ENCODE assay signal across 26 cellular contexts in genomic region chr4:128550060-128550459, GRCh38.
DNase-seq lines count a peak whose midpoint lies in the region; ATAC-seq and TF ChIP-seq lines count a peak whose summit lies in the region.
"Had no signal": no experiment of that assay in that cellular context is flagged by ENCODE, and none has a peak within 500 bp of the region (broad histone marks: within the 10 kb centered on the region; RNA-seq: fewer than 3 reads in every experiment).

No MANE protein-coding gene starts in this region.

- no peak overlapping the region for H2AFZ ChIP-seq in smooth muscle cell (ENCODE audit: low read depth)

- H3K27ac ChIP-seq in smooth muscle cell (ENCODE audit: low read depth) = no peak overlapping the region
- H3K27ac ChIP-seq: body of pancreas, left lung, neutrophil, prostate gland, sigmoid colon, SJCRH30, suprapubic skin had no signal

- H4K20me1 ChIP-seq in smooth muscle cell (ENCODE audit: low read depth) = no peaks in the 10 kb centered on the region

- H3K36me3 ChIP-seq in Caco-2 (ENCODE audit: control insufficient read depth, insufficient read depth, low read length) (no peaks in the 10 kb centered on the region), smooth muscle cell (ENCODE audit: low read depth) (no peaks in the 10 kb centered on the region)
- H3K36me3 ChIP-seq: left lung, neutrophil, prostate gland, sigmoid colon, SJCRH30, suprapubic skin had no signal

- H3K27me3 ChIP-seq in Caco-2 (replicated peaks; ENCODE audit: control insufficient read depth, insufficient read depth, low read length) (no peaks in the 10 kb centered on the region), smooth muscle cell (ENCODE audit: low read depth) (no peaks in the 10 kb centered on the region)
- H3K27me3 ChIP-seq: body of pancreas, left lung, sigmoid colon, SJCRH30, suprapubic skin had no signal

- H3K9ac ChIP-seq in smooth muscle cell (ENCODE audit: low read depth) = no peak overlapping the region

- peak overlapping the region; percentile 7 for H3K27ac Mint-ChIP-seq in Caco-2 (ENCODE audit: unreplicated experiment)
- H3K27ac Mint-ChIP-seq in natural killer cell treated with Interleukin-12 subunit alpha and Interleukin-12 subunit beta and Interleukin-15 and Interleukin-18, amount 100 ng/mL, for 72 hours = no peak overlapping the region
- H3K27ac Mint-ChIP-seq: activated CD8-positive, alpha-beta memory T cell treated with anti-CD3 and anti-CD28 coated beads, Interleukin-2, amount 10 ng/mL, durations not matched to agents 7 days and 5 days; CD4-positive, alpha-beta T cell; WTC11 had no signal

- no peaks in the 10 kb centered on the region for H3K9me3 Mint-ChIP-seq in Caco-2 (ENCODE audit: unreplicated experiment)
- no peaks in the 10 kb centered on the region for H3K9me3 Mint-ChIP-seq in natural killer cell treated with Interleukin-12 subunit alpha and Interleukin-12 subunit beta and Interleukin-15 and Interleukin-18, amount 100 ng/mL, for 72 hours
- H3K9me3 Mint-ChIP-seq: CD4-positive, alpha-beta T cell had no signal

- no peak overlapping the region for H3K4me2 ChIP-seq in smooth muscle cell

- H3K4me1 Mint-ChIP-seq in Caco-2 (ENCODE audit: low read depth, unreplicated experiment) = peaks cover 9% of the 10 kb centered on the region
- peaks cover 14 to 15% of the 10 kb centered on the region in 2 donors for H3K4me1 Mint-ChIP-seq in natural killer cell treated with Interleukin-12 subunit alpha and Interleukin-12 subunit beta and Interleukin-15 and Interleukin-18, amount 100 ng/mL, for 72 hours (ENCODE audit: low read depth in 2 of 2)

- no TSS peak for BruUV-seq in Caco-2 (replicated peaks; lab: Mats Ljungman, UMichigan)

- 98% methylated on average over 5 of the region's 5 CpGs for WGBS in smooth muscle cell (ENCODE audit: low lambda C conversion rate)

- POLR2A ChIA-PET in Caco-2 (lab: Charles Lee) = no interaction called here

- H3K4me3 ChIP-seq in Caco-2 (ENCODE audit: low read depth, low read length) = no peak overlapping the region
- H3K4me3 ChIP-seq in smooth muscle cell = no peak overlapping the region
- H3K4me3 ChIP-seq: body of pancreas, left lung, prostate gland, sigmoid colon, SJCRH30, suprapubic skin had no signal

- no peaks in the 10 kb centered on the region for H3K9me3 ChIP-seq in Caco-2
- H3K9me3 ChIP-seq in smooth muscle cell (replicated peaks; ENCODE audit: low read depth) = no peaks in the 10 kb centered on the region
- H3K9me3 ChIP-seq: body of pancreas, left lung, neutrophil, prostate gland, sigmoid colon, SJCRH30, suprapubic skin had no signal

- intact Hi-C loops in Caco-2 (cut with micrococcal nuclease; ENCODE audit: unreplicated experiment) = no loop called here

- peaks cover 9% of the 10 kb centered on the region for H3F3A ChIP-seq in smooth muscle cell (ENCODE audit: low read depth)

- H3K79me2 ChIP-seq in smooth muscle cell (ENCODE audit: low read depth) = no peaks in the 10 kb centered on the region

- ATAC-seq in GM18907 (IDR thresholded peaks at IDR 0.05; ENCODE audit: unreplicated experiment) (peak; percentile 59), HG02588 (IDR thresholded peaks at IDR 0.05; ENCODE audit: unreplicated experiment) (peak; percentile 43), HG03354 (IDR thresholded peaks at IDR 0.05; ENCODE audit: poor library complexity, severe bottlenecking, unreplicated experiment) (peak; percentile 37)
- ATAC-seq in natural killer cell treated with Interleukin-12 subunit alpha and Interleukin-12 subunit beta and Interleukin-15 and Interleukin-18, amount 100 ng/mL, for 72 hours = no peak
- ATAC-seq: activated CD8-positive, alpha-beta memory T cell treated with anti-CD3 and anti-CD28 coated beads, Interleukin-2, amount 10 ng/mL, durations not matched to agents 7 days and 5 days; body of pancreas; left lung; WTC11 had no signal

- TF ChIP-seq CTCF in Caco-2 (IDR thresholded peaks at IDR 0.05; ENCODE audit: insufficient read depth in 1 of 2, low read depth in 1 of 2, low read length in 1 of 2, severe bottlenecking in 1 of 2, unreplicated experiment in 1 of 2) (no peak), smooth muscle cell (IDR thresholded peaks at IDR 0.05; ENCODE audit: borderline replicate concordance, insufficient read depth, poor library complexity, severe bottlenecking) (no peak)

- peaks cover 14% of the 10 kb centered on the region for H3K36me3 Mint-ChIP-seq in Caco-2 (ENCODE audit: insufficient read depth, unreplicated experiment)
- H3K36me3 Mint-ChIP-seq in natural killer cell treated with Interleukin-12 subunit alpha and Interleukin-12 subunit beta and Interleukin-15 and Interleukin-18, amount 100 ng/mL, for 72 hours = no peaks in the 10 kb centered on the region
- H3K36me3 Mint-ChIP-seq: activated CD8-positive, alpha-beta memory T cell treated with anti-CD3 and anti-CD28 coated beads, Interleukin-2, amount 10 ng/mL, durations not matched to agents 7 days and 5 days had no signal

- H3K4me1 ChIP-seq in Caco-2 (peaks cover 19% of the 10 kb centered on the region), smooth muscle cell (ENCODE audit: low read depth) (peaks cover 8% of the 10 kb centered on the region)
- H3K4me1 ChIP-seq: prostate gland had no signal

- no peak overlapping the region for H3K4me3 Mint-ChIP-seq in Caco-2 (ENCODE audit: unreplicated experiment)
- H3K4me3 Mint-ChIP-seq in natural killer cell treated with Interleukin-12 subunit alpha and Interleukin-12 subunit beta and Interleukin-15 and Interleukin-18, amount 100 ng/mL, for 72 hours = no peak overlapping the region
- H3K4me3 Mint-ChIP-seq: activated CD8-positive, alpha-beta memory T cell treated with anti-CD3 and anti-CD28 coated beads, Interleukin-2, amount 10 ng/mL, durations not matched to agents 7 days and 5 days; CD4-positive, alpha-beta T cell; WTC11 had no signal

- DNase-seq in Caco-2 (no peak), smooth muscle cell (lab: John Stamatoyannopoulos, UW; ENCODE audit: unreplicated experiment) (no peak), NCI-H2029 (lab: John Stamatoyannopoulos, UW) (no peak), retina (no peak)
- no peak for DNase-seq in natural killer cell treated with Interleukin-12 subunit alpha and Interleukin-12 subunit beta and Interleukin-15 and Interleukin-18, amount 100 ng/mL, for 72 hours (ENCODE audit: low spot score)
- DNase-seq: activated CD8-positive, alpha-beta memory T cell treated with anti-CD3 and anti-CD28 coated beads, Interleukin-2, amount 10 ng/mL, durations not matched to agents 7 days and 5 days; activated naive CD4-positive, alpha-beta T cell; activated T-cell treated with anti-CD3 and anti-CD28 coated beads, Interleukin-2, amount 50 U/mL, for 48 hours; body of pancreas; CD4-positive, alpha-beta T cell; H7; KG1; left lung; NCI-H1417; NCI-H345; NCI-H748 treated with DMSO at 0.1 percent for 48 hours; sigmoid colon; SJCRH30; stimulated activated naive CD4-positive, alpha-beta T cell had no signal

- CTCF ChIA-PET in Caco-2 (lab: Charles Lee) = no interaction called here

- no peaks in the 10 kb centered on the region for H3K27me3 Mint-ChIP-seq in Caco-2 (ENCODE audit: insufficient read depth, unreplicated experiment)
- peaks cover 12 to 21% of the 10 kb centered on the region in 2 donors for H3K27me3 Mint-ChIP-seq in natural killer cell treated with Interleukin-12 subunit alpha and Interleukin-12 subunit beta and Interleukin-15 and Interleukin-18, amount 100 ng/mL, for 72 hours

Comparison
In these comparisons a context has a peak if more than half of its experiments do, and no peak if none do; other contexts are left out.
1. ATAC-seq: peak in GM18907 (single experiment), HG02588 (single experiment) and HG03354 (single experiment); none in natural killer cell treated with Interleukin-12 subunit alpha and Interleukin-12 subunit beta and Interleukin-15 and Interleukin-18, amount 100 ng/mL, for 72 hours (0 of 2).